8 cellular contexts compared by ENCODE assay signal in genomic region chr11:74749965-74750296, GRCh38. TPM values are rescaled to one million over a fixed set of nuclear protein-coding genes. Genes with fewer than 3 reads are reported as not detected.
DNase-seq lines count a peak whose midpoint lies in the region; ATAC-seq and TF ChIP-seq lines count a peak whose summit lies in the region.

No MANE protein-coding gene starts in this region.

- H3K4me3 Mint-ChIP-seq in activated B cell treated with CpG ODN at 0.5 μM for 24 hours, result peak overlapping the region; percentile 90
- peak overlapping the region; percentile 82 for H3K4me3 Mint-ChIP-seq in stimulated activated effector memory CD8-positive, alpha-beta T cell treated with anti-CD3 and anti-CD28 coated beads, Interleukin-12 subunit alpha, Interleukin-12 subunit beta, amount 100 ng/mL, for 72 hours

- POLR2A ChIA-PET in activated B cell treated with CpG ODN at 0.5 μM for 24 hours (lab: Charles Lee), result interaction anchor here (0.5 to 1.8 kb wide), 4 partner anchors 33 to 1457 kb away, joined by 3 to 7 read pairs (median 4); partner anchors contain the start of gene PGM2L1

- peak overlapping the region; percentile 84 for H3K27ac Mint-ChIP-seq in activated B cell treated with CpG ODN at 0.5 μM for 24 hours
- H3K27ac Mint-ChIP-seq in stimulated activated effector memory CD8-positive, alpha-beta T cell treated with anti-CD3 and anti-CD28 coated beads, Interleukin-12 subunit alpha, Interleukin-12 subunit beta, amount 100 ng/mL, for 72 hours, result peak overlapping the region; percentile 88

- no peaks in the 10 kb centered on the region for H3K9me3 ChIP-seq in iPS DF 6.9 (ENCODE audit: control insufficient read depth, insufficient read depth, low read length)

- CTCF ChIA-PET in activated B cell treated with CpG ODN at 0.5 μM for 24 hours (lab: Charles Lee), result no interaction called here

- no peaks in the 10 kb centered on the region for H3K27me3 ChIP-seq in iPS DF 6.9 (ENCODE audit: control insufficient read depth, insufficient read depth, low read length)

- H3K27me3 Mint-ChIP-seq in activated B cell treated with CpG ODN at 0.5 μM for 24 hours, result no peaks in the 10 kb centered on the region

- ATAC-seq in activated B cell treated with CpG ODN at 0.5 μM for 24 hours (ENCODE audit: low read depth), result no peak
- no peak for ATAC-seq in stimulated activated effector memory CD8-positive, alpha-beta T cell treated with anti-CD3 and anti-CD28 coated beads, Interleukin-12 subunit alpha, Interleukin-12 subunit beta, amount 100 ng/mL, for 72 hours
- ATAC-seq in HG02610 (IDR thresholded peaks at IDR 0.05; ENCODE audit: unreplicated experiment), result no peak
- no peak for ATAC-seq in GM19035 (IDR thresholded peaks at IDR 0.05; ENCODE audit: unreplicated experiment)

- H3K4me1 Mint-ChIP-seq in activated B cell treated with CpG ODN at 0.5 μM for 24 hours, result peaks cover 43% of the 10 kb centered on the region
- H3K4me1 Mint-ChIP-seq in stimulated activated effector memory CD8-positive, alpha-beta T cell treated with anti-CD3 and anti-CD28 coated beads, Interleukin-12 subunit alpha, Interleukin-12 subunit beta, amount 100 ng/mL, for 72 hours, result peaks cover 49% of the 10 kb centered on the region

- TF ChIP-seq CTCF in activated B cell treated with CpG ODN at 0.5 μM for 24 hours (IDR thresholded peaks at IDR 0.05), result no peak

- H3K4me1 ChIP-seq in iPS DF 6.9 (ENCODE audit: control insufficient read depth, insufficient read depth, low read length), result peaks cover 4% of the 10 kb centered on the region; the same call in 1 of the 2 replicates

- no CpG with 5 or more reads among the region's 2 CpGs for WGBS in iPS DF 6.9 (ENCODE audit: insufficient coverage, insufficient read length)

- H3K36me3 ChIP-seq in iPS DF 6.9 (ENCODE audit: control insufficient read depth, insufficient read depth, low read length), result no peaks in the 10 kb centered on the region; the same call in 1 of the 2 replicates

- peak overlapping the region; percentile 77; the same call in 1 of the 2 replicates for H3K4me3 ChIP-seq in iPS DF 6.9 (ENCODE audit: low read length)

- H3K36me3 Mint-ChIP-seq in activated B cell treated with CpG ODN at 0.5 μM for 24 hours (ENCODE audit: low read depth), result no peaks in the 10 kb centered on the region
- peaks cover 18% of the 10 kb centered on the region for H3K36me3 Mint-ChIP-seq in stimulated activated effector memory CD8-positive, alpha-beta T cell treated with anti-CD3 and anti-CD28 coated beads, Interleukin-12 subunit alpha, Interleukin-12 subunit beta, amount 100 ng/mL, for 72 hours

- intact Hi-C loops in activated B cell treated with CpG ODN at 0.5 μM for 24 hours (cut with micrococcal nuclease), result loop anchor here (2.0 to 5.0 kb wide), 4 partner anchors 19 to 353 kb away; partner anchors contain the start of genes LIPT2, PGM2L1 and POLD3

- H3K27ac ChIP-seq in iPS DF 6.9 (ENCODE audit: low read length), result no peak overlapping the region

- DNase-seq in DMS 273 (lab: John Stamatoyannopoulos, UW; ENCODE audit: unreplicated experiment), result peak; percentile 31
- DNase-seq in DMS 273 treated with DMSO at 0.1 percent for 48 hours (lab: John Stamatoyannopoulos, UW), result no peak
- DNase-seq in activated B cell treated with CpG ODN at 0.5 μM for 24 hours, result no peak
- DNase-seq in iPS DF 6.9 (ENCODE audit: low read depth, low spot score), result no peak
- no peak for DNase-seq in stimulated activated effector memory CD8-positive, alpha-beta T cell treated with anti-CD3 and anti-CD28 coated beads, Interleukin-12 subunit alpha, Interleukin-12 subunit beta, amount 100 ng/mL, for 72 hours (ENCODE audit: low spot score in 2 of 2)
- DNase-seq in SHP77 (lab: John Stamatoyannopoulos, UW), result no peak

- no peaks in the 10 kb centered on the region for H3K9me3 Mint-ChIP-seq in activated B cell treated with CpG ODN at 0.5 μM for 24 hours
- no peaks in the 10 kb centered on the region for H3K9me3 Mint-ChIP-seq in stimulated activated effector memory CD8-positive, alpha-beta T cell treated with anti-CD3 and anti-CD28 coated beads, Interleukin-12 subunit alpha, Interleukin-12 subunit beta, amount 100 ng/mL, for 72 hours

RNA-seq across cellular contexts. Expression of gene RNF169, which starts 1.3 kb away (rescaled TPM):
- total RNA-seq in activated B cell treated with CpG ODN at 0.5 μM for 24 hours, result 20.4 and 22.2 TPM in 2 replicates

RNA-seq across cellular contexts. Expression of gene CHRDL2, which starts 18.7 kb away (rescaled TPM):
- total RNA-seq in activated B cell treated with CpG ODN at 0.5 μM for 24 hours, result not detected in 2 replicates
